Comparison of ENCODE assay signal across 1 cellular context in the genomic region with DNA sequence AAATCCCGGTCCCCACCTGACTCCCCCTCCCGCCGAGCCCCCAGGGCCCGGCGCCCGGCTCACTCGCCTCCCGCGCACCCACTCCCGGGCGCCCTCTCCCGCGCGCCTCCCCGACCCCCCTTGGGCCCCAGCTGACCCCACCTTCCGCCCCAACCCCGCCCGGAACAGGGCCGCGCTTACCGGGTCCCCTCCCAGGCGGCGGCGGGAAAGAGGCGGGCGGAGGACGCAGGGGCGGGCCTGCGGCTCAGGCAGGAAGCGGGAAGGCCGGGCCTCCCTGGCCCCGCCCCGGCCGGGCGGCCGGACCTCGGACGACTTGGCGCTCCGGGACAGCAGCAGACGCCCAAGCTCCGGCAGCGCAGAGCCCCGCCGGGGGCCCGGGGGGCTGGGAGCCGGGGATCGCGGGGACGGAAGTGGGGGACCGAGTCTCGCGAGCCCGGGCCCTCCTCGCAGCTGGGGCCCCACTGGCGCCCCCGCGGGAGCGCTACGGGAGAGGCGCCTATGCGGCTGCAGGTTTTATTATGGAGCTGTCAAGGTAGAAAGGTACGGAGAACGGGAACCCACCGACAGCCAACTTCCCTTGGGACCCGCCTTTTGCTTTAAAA.
A peak's percentile ranks its signal among the peaks of the same experiment; 100 is the strongest.
TF ChIP-seq lines count a peak whose summit lies in the region.

Gene SLC41A3, minus strand, starts transcription at position 212 of the 602 bp plus-strand sequence. CDS start 15,905 bp downstream, outside the sequence.

TF ChIP-seq in HepG2, 621 proteins besides CTCF, POLR2A, EP300 and RAD21 (continued from another document and continues in another):
- TF ChIP-seq ZNF770 (CRISPR knock-in tag; IDR thresholded peaks at IDR 0.05) = peak; percentile 59
- no peak for TF ChIP-seq ZBTB44 (CRISPR knock-in tag; IDR thresholded peaks at IDR 0.05)
- no peak for TF ChIP-seq FOXJ3 (CRISPR knock-in tag; IDR thresholded peaks at IDR 0.05; ENCODE audit: borderline replicate concordance)
- TF ChIP-seq ZNF687 (CRISPR knock-in tag; IDR thresholded peaks at IDR 0.05) = peak; percentile 71
- TF ChIP-seq ZNF605 (CRISPR knock-in tag; IDR thresholded peaks at IDR 0.05) = peak; percentile 11; the same call in 1 of the 2 replicates
- peak; percentile 70; the same call in 1 of the 2 replicates for TF ChIP-seq ZFX (CRISPR knock-in tag; IDR thresholded peaks at IDR 0.05; ENCODE audit: low read depth)
- TF ChIP-seq, protein P1, sequence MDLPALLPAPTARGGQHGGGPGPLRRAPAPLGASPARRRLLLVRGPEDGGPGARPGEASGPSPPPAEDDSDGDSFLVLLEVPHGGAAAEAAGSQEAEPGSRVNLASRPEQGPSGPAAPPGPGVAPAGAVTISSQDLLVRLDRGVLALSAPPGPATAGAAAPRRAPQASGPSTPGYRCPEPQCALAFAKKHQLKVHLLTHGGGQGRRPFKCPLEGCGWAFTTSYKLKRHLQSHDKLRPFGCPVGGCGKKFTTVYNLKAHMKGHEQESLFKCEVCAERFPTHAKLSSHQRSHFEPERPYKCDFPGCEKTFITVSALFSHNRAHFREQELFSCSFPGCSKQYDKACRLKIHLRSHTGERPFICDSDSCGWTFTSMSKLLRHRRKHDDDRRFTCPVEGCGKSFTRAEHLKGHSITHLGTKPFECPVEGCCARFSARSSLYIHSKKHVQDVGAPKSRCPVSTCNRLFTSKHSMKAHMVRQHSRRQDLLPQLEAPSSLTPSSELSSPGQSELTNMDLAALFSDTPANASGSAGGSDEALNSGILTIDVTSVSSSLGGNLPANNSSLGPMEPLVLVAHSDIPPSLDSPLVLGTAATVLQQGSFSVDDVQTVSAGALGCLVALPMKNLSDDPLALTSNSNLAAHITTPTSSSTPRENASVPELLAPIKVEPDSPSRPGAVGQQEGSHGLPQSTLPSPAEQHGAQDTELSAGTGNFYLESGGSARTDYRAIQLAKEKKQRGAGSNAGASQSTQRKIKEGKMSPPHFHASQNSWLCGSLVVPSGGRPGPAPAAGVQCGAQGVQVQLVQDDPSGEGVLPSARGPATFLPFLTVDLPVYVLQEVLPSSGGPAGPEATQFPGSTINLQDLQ (CRISPR knock-in tag; IDR thresholded peaks at IDR 0.05) = no peak
- TF ChIP-seq, protein P2, sequence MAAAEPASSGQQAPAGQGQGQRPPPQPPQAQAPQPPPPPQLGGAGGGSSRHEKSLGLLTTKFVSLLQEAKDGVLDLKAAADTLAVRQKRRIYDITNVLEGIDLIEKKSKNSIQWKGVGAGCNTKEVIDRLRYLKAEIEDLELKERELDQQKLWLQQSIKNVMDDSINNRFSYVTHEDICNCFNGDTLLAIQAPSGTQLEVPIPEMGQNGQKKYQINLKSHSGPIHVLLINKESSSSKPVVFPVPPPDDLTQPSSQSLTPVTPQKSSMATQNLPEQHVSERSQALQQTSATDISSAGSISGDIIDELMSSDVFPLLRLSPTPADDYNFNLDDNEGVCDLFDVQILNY (CRISPR knock-in tag; conservative IDR thresholded peaks at IDR 0.05) = no peak
- TF ChIP-seq CSRNP1 (CRISPR knock-in tag; IDR thresholded peaks at IDR 0.05) = peak; percentile 56; the same call in 1 of the 2 replicates
- peak; percentile 71 for TF ChIP-seq PHF20 (CRISPR knock-in tag; IDR thresholded peaks at IDR 0.05)
- 0 out of 2 replicates have a peak, but pooled peaks have one; percentile 31 for TF ChIP-seq ZNF678 (CRISPR knock-in tag; IDR thresholded peaks at IDR 0.05)
- TF ChIP-seq, protein P3, sequence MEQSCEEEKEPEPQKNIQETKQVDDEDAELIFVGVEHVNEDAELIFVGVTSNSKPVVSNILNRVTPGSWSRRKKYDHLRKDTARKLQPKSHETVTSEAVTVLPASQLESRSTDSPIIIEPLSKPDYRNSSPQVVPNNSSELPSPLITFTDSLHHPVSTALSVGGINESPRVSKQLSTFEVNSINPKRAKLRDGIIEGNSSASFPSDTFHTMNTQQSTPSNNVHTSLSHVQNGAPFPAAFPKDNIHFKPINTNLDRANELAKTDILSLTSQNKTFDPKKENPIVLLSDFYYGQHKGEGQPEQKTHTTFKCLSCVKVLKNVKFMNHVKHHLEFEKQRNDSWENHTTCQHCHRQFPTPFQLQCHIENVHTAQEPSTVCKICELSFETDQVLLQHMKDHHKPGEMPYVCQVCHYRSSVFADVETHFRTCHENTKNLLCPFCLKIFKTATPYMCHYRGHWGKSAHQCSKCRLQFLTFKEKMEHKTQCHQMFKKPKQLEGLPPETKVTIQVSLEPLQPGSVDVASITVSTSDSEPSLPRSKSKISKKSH (CRISPR knock-in tag; IDR thresholded peaks at IDR 0.05; ENCODE audit: borderline replicate concordance) = no peak
- 0 out of 2 replicates have a peak, but pooled peaks have one; percentile 35 for TF ChIP-seq HOMEZ (CRISPR knock-in tag; IDR thresholded peaks at IDR 0.05; ENCODE audit: low read depth)
- TF ChIP-seq ZNF275 (CRISPR knock-in tag; IDR thresholded peaks at IDR 0.05; ENCODE audit: borderline replicate concordance) = no peak
- TF ChIP-seq ARNTL (CRISPR knock-in tag; IDR thresholded peaks at IDR 0.05) = 0 out of 2 replicates have a peak, but pooled peaks have one; percentile 50
- no peak for TF ChIP-seq MBD4 (IDR thresholded peaks at IDR 0.05; ENCODE audit: borderline replicate concordance, low read length)
- TF ChIP-seq RCOR2 (CRISPR knock-in tag; IDR thresholded peaks at IDR 0.05) = no peak
- peak; percentile 43; the same call in 1 of the 2 replicates for TF ChIP-seq TFDP2 (CRISPR knock-in tag; IDR thresholded peaks at IDR 0.05)
- no peak for TF ChIP-seq PHF5A (CRISPR knock-in tag; IDR thresholded peaks at IDR 0.05; ENCODE audit: low read depth, unreplicated experiment)
- peak; percentile 63 for TF ChIP-seq PAXIP1 (CRISPR knock-in tag; conservative IDR thresholded peaks at IDR 0.05)
